22 cellular contexts compared by ENCODE assay signal in the genomic region with DNA sequence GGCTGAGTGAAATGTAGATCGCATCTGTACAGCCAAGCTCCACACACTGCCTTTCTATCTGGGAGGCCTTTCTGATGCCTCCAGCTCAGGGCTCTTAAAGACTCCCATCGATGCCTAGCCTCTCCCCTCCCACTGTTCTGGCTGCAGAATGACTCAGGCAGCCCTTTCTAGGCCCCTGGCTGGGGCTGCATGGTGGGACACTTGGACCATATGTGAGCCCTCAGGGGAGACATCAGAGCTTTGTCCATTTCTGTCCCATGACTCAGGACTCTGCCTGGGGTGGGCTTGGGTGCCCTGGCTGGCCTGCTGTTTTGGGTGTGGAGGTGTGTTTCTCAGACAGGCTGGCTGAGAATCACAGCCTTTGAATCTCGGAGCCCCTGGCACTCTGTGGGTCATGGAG.
"Had no signal": no experiment of that assay in that cellular context is flagged by ENCODE, and none has a peak within 500 bp of the region (broad histone marks: within the 10 kb centered on the region; RNA-seq: fewer than 3 reads in every experiment).

No MANE protein-coding gene starts in this region.

- H3K27ac ChIP-seq: VCaP had no signal

- DNase-seq: activated CD4-positive, alpha-beta memory T cell treated with anti-CD3 and anti-CD28 coated beads for 36 hours; activated CD4-positive, alpha-beta T cell treated with anti-CD3 and anti-CD28 coated beads, Interleukin-2, amount 10 ng/mL, durations not matched to agents 7 days and 5 days; activated CD4-positive, CD25-positive, alpha-beta regulatory T cell; activated CD8-positive, alpha-beta memory T cell treated with anti-CD3 and anti-CD28 coated beads for 24 hours; activated gamma-delta T cell; activated naive CD4-positive, alpha-beta T cell treated with anti-CD3 and anti-CD28 coated beads for 36 hours; activated T-cell treated with anti-CD3 and anti-CD28 coated beads, Interleukin-2, amount 50 U/mL, for 4 hours; Kasumi-1; KBM-7; NCI-H1105 treated with DMSO at 0.1 percent for 48 hours; NCI-H1436 treated with DMSO at 0.1 percent for 48 hours; NCI-H187; NCI-H2081 treated with DMSO at 0.1 percent for 48 hours; NCI-H2171; NCI-H2227 treated with DMSO at 0.1 percent for 48 hours; NCI-H526; NCI-H82; SHP77 treated with DMSO at 0.1 percent for 48 hours; T-cell; T-helper 2 cell; T1000 had no signal
